Comparison of ENCODE assay signal across 1 cellular context in the genomic region with DNA sequence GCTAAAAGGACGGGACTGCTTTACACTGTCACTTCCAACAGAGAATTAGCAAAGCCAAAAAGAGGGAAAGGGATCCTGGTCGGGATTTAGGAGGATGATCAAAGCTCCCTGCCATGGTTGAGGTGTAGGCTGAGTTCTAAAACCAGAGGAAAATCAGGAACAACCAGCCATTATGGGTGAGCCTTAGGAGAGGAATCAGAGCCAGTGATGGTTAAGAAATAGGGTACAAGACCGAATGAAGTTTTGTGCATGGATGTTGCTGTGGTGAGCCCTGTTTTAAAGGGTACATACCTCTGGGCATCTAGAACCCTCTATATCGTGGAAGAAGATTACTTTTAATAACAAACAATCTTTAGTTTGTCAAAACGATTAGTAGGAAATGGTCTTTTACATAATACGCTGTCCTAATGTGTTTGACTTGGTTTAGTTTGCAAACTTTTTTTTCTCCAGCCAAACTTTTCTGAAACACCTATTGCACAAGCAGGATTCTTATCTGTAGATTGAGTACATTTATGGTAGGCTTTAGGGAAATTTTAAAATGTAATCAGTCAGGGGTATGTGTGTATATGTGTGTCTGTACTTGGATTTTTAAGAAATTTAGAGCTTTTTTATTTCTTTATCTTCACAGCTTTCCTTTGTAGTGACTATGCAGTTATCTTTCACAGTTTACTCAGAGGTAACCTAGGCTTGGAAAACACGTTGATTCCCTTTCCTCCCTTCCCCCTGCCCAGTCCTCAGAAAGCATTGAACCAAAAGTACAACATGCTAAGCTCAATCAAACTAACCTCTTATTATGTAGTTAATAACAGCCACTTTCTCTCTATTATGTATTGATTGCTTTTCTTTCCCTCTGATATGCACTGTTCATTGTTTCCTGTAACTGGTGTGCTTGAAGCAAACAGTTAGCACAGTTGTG.
A peak's percentile ranks its signal among the peaks of the same experiment; 100 is the strongest.
TF ChIP-seq lines count a peak whose summit lies in the region.

No MANE protein-coding gene starts in this region.

TF ChIP-seq in IMR-90, 13 proteins besides CTCF, POLR2A, EP300 and RAD21:
- no peak for TF ChIP-seq MXI1 (IDR thresholded peaks at IDR 0.05; ENCODE audit: borderline replicate concordance, low read depth, low read length)
- no peak for TF ChIP-seq RFX5 (IDR thresholded peaks at IDR 0.05; ENCODE audit: low read depth, low read length)
- TF ChIP-seq MAFK (IDR thresholded peaks at IDR 0.05; ENCODE audit: low read depth, low read length), result no peak
- TF ChIP-seq CEBPB (IDR thresholded peaks at IDR 0.05; ENCODE audit: low read depth, low read length), result peak; percentile 29; the same call in 1 of the 2 replicates
- TF ChIP-seq, protein P1, sequence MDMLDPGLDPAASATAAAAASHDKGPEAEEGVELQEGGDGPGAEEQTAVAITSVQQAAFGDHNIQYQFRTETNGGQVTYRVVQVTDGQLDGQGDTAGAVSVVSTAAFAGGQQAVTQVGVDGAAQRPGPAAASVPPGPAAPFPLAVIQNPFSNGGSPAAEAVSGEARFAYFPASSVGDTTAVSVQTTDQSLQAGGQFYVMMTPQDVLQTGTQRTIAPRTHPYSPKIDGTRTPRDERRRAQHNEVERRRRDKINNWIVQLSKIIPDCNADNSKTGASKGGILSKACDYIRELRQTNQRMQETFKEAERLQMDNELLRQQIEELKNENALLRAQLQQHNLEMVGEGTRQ (IDR thresholded peaks at IDR 0.05; ENCODE audit: low read depth, low read length), result no peak
- TF ChIP-seq NFE2L2 (IDR thresholded peaks at IDR 0.05; ENCODE audit: low read depth, low read length), result no peak
TF ChIP-seq in IMR-90: peak in this region for 1.
